12 cellular contexts compared by ENCODE assay signal in the genomic region with DNA sequence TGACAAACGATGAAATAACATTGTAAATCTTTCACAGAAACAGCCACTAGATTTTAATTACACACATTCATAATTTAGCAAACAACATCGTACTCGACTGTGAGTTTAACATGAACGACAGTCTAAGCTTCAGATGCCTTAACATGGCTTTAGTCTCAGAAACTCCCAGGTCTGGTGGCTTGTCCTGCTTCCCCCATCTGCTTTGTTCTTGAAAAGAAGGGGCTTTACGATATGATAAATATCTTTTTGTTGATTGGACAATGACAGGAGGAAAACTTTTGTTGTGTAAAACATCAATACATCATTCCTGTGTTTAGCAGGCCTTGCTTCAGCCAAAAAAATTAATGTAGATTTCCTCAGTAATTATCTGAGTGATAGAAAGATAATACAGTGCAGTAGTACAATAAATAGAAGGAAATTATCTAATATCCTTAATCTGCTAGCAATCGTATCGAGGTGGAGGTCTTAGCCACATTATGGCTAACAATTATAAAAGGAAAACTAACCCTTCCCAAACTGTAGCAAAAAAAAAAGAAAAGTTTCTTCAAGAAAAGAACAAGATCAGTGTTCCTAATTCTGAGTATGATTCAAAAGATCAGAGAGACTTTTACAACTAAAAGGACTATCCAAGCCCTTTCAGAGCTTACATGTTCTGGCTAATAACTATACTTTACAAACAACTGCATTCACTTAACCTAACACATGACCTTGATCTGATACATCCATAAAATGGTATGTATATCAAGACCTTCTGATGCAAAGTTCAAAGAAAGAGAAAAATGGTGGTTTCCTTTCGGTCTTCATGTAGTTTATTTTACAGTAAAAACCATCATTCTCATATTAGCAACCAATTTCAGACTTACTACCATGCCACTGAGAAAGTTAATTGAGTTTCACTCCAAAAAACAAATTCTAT.
DNase-seq lines count a peak whose midpoint lies in the region; ATAC-seq and TF ChIP-seq lines count a peak whose summit lies in the region.
"Had no signal": no experiment of that assay in that cellular context is flagged by ENCODE, and none has a peak within 500 bp of the region (broad histone marks: within the 10 kb centered on the region; RNA-seq: fewer than 3 reads in every experiment).

No MANE protein-coding gene starts in this region.

- peaks cover 93% of the 10 kb centered on the region for H3K36me3 Mint-ChIP-seq in activated CD4-positive, alpha-beta T cell treated with anti-CD3 and anti-CD28 coated beads for 36 hours (ENCODE audit: low read depth)
- peaks cover 93% of the 10 kb centered on the region for H3K36me3 Mint-ChIP-seq in activated CD8-positive, alpha-beta T cell treated with anti-CD3 and anti-CD28 coated beads for 36 hours (ENCODE audit: low read depth)
- peaks cover 45 to 68% of the 10 kb centered on the region in 2 donors for H3K36me3 Mint-ChIP-seq in stimulated activated naive B cell treated with anti-CD40 and anti-IgM and Interleukin-4, amounts not matched to agents 10 μg/mL and 1 μg/mL and 100 μg/mL, for 72 hours

- no peaks in the 10 kb centered on the region for H3K9me3 Mint-ChIP-seq in activated CD4-positive, alpha-beta T cell treated with anti-CD3 and anti-CD28 coated beads for 36 hours (ENCODE audit: low read depth)
- H3K9me3 Mint-ChIP-seq in activated CD8-positive, alpha-beta T cell treated with anti-CD3 and anti-CD28 coated beads for 36 hours, result no peaks in the 10 kb centered on the region
- H3K9me3 Mint-ChIP-seq in stimulated activated naive B cell treated with anti-CD40 and anti-IgM and Interleukin-4, amounts not matched to agents 10 μg/mL and 1 μg/mL and 100 μg/mL, for 72 hours, result no peaks in the 10 kb centered on the region

- POLR2A ChIA-PET in activated CD4-positive, alpha-beta T cell treated with anti-CD3 and anti-CD28 coated beads for 36 hours (lab: Charles Lee), result interaction anchor here (0.6 to 0.7 kb wide), 2 partner anchors 15 to 497 kb away, joined by 3 to 10 read pairs; no protein-coding TSS in a partner anchor
- POLR2A ChIA-PET in activated CD8-positive, alpha-beta T cell treated with anti-CD3 and anti-CD28 coated beads for 36 hours (lab: Charles Lee), result interaction anchor here (0.8 to 2.5 kb wide), 5 partner anchors 13 to 535 kb away, joined by 3 to 14 read pairs (median 5); no protein-coding TSS in a partner anchor

- peak overlapping the region; percentile 5 for H3K27ac ChIP-seq in layer of hippocampus (ENCODE audit: low read depth, low read length)

- peaks cover 93% of the 10 kb centered on the region for H3K4me1 Mint-ChIP-seq in activated CD4-positive, alpha-beta T cell treated with anti-CD3 and anti-CD28 coated beads for 36 hours
- H3K4me1 Mint-ChIP-seq in activated CD8-positive, alpha-beta T cell treated with anti-CD3 and anti-CD28 coated beads for 36 hours (ENCODE audit: low read depth), result peaks cover 93% of the 10 kb centered on the region
- H3K4me1 Mint-ChIP-seq in stimulated activated naive B cell treated with anti-CD40 and anti-IgM and Interleukin-4, amounts not matched to agents 10 μg/mL and 1 μg/mL and 100 μg/mL, for 72 hours, result peaks cover 64 to 79% of the 10 kb centered on the region in 2 donors

- no peak for DNase-seq in activated CD4-positive, alpha-beta T cell treated with anti-CD3 and anti-CD28 coated beads for 36 hours
- DNase-seq in activated CD4-positive, alpha-beta T cell treated with anti-CD3 and anti-CD28 coated beads, Interleukin-2, amount 50 U/mL, for 48 hours, result no peak
- no peak for DNase-seq in activated CD8-positive, alpha-beta T cell treated with anti-CD3 and anti-CD28 coated beads for 36 hours
- DNase-seq in stimulated activated naive B cell treated with anti-CD40 and anti-IgM and Interleukin-4, amounts not matched to agents 10 μg/mL and 1 μg/mL and 100 μg/mL, for 72 hours, result no peak
- DNase-seq in D341Med (ENCODE audit: low spot score) (no peak), GM19240 (ENCODE audit: insufficient read length, low spot score) (no peak)
- DNase-seq: activated CD4-positive, CD25-positive, alpha-beta regulatory T cell; NCI-H446; SHP77 treated with DMSO at 0.1 percent for 48 hours; stimulated activated CD4-positive, alpha-beta T cell treated with anti-CD3 and anti-CD28 coated beads, Interleukin-4, amount 100 ng/mL, for 4 hours had no signal

- no peaks in the 10 kb centered on the region for H3K27me3 Mint-ChIP-seq in activated CD4-positive, alpha-beta T cell treated with anti-CD3 and anti-CD28 coated beads for 36 hours
- H3K27me3 Mint-ChIP-seq in activated CD8-positive, alpha-beta T cell treated with anti-CD3 and anti-CD28 coated beads for 36 hours, result no peaks in the 10 kb centered on the region
- no peaks in the 10 kb centered on the region for H3K27me3 Mint-ChIP-seq in stimulated activated naive B cell treated with anti-CD40 and anti-IgM and Interleukin-4, amounts not matched to agents 10 μg/mL and 1 μg/mL and 100 μg/mL, for 72 hours

- H3K4me3 Mint-ChIP-seq in activated CD4-positive, alpha-beta T cell treated with anti-CD3 and anti-CD28 coated beads for 36 hours, result no peak overlapping the region
- no peak overlapping the region for H3K4me3 Mint-ChIP-seq in activated CD8-positive, alpha-beta T cell treated with anti-CD3 and anti-CD28 coated beads for 36 hours
- peak overlapping the region in 1 of 2 donors; percentile 11 for H3K4me3 Mint-ChIP-seq in stimulated activated naive B cell treated with anti-CD40 and anti-IgM and Interleukin-4, amounts not matched to agents 10 μg/mL and 1 μg/mL and 100 μg/mL, for 72 hours

- peak; percentile 26 for ATAC-seq in activated CD4-positive, alpha-beta T cell treated with anti-CD3 and anti-CD28 coated beads for 36 hours
- no peak for ATAC-seq in activated CD8-positive, alpha-beta T cell treated with anti-CD3 and anti-CD28 coated beads for 36 hours
- ATAC-seq in stimulated activated naive B cell treated with anti-CD40 and anti-IgM and Interleukin-4, amounts not matched to agents 10 μg/mL and 1 μg/mL and 100 μg/mL, for 72 hours (replicated peaks), result no peak
- no peak for ATAC-seq in HG02852 (IDR thresholded peaks at IDR 0.05; ENCODE audit: unreplicated experiment)

- H3K27me3 ChIP-seq in layer of hippocampus (ENCODE audit: control insufficient read depth, insufficient read depth, low read length), result no peaks in the 10 kb centered on the region

- intact Hi-C loops in activated CD4-positive, alpha-beta T cell treated with anti-CD3 and anti-CD28 coated beads for 36 hours (cut with DNase I, micrococcal nuclease), result loop anchor here (1.0 to 5.0 kb wide), 2 partner anchors 9 to 36 kb away; no protein-coding TSS in a partner anchor
- intact Hi-C loops in activated CD8-positive, alpha-beta T cell treated with anti-CD3 and anti-CD28 coated beads for 36 hours (cut with micrococcal nuclease), result no loop called here

- no peak for TF ChIP-seq CTCF in activated CD8-positive, alpha-beta T cell treated with anti-CD3 and anti-CD28 coated beads for 36 hours (IDR thresholded peaks at IDR 0.05)

- peak overlapping the region; percentile 89 for H3K27ac Mint-ChIP-seq in activated CD4-positive, alpha-beta T cell treated with anti-CD3 and anti-CD28 coated beads for 36 hours
- peak overlapping the region; percentile 90 for H3K27ac Mint-ChIP-seq in activated CD8-positive, alpha-beta T cell treated with anti-CD3 and anti-CD28 coated beads for 36 hours
- H3K27ac Mint-ChIP-seq in stimulated activated naive B cell treated with anti-CD40 and anti-IgM and Interleukin-4, amounts not matched to agents 10 μg/mL and 1 μg/mL and 100 μg/mL, for 72 hours, result peak overlapping the region; percentile 78

- CTCF ChIA-PET in activated CD4-positive, alpha-beta T cell treated with anti-CD3 and anti-CD28 coated beads for 36 hours (lab: Charles Lee), result interaction anchor here (0.6 to 1.6 kb wide), 7 partner anchors 10 to 539 kb away, joined by 3 to 5 read pairs (median 3); no protein-coding TSS in a partner anchor
- CTCF ChIA-PET in activated CD8-positive, alpha-beta T cell treated with anti-CD3 and anti-CD28 coated beads for 36 hours (lab: Charles Lee), result interaction anchor here (0.8 to 1.2 kb wide), 2 partner anchors 22 to 28 kb away, joined by 3 read pairs; no protein-coding TSS in a partner anchor
